ENCODE assay signal across 32 cellular contexts in the genomic region with DNA sequence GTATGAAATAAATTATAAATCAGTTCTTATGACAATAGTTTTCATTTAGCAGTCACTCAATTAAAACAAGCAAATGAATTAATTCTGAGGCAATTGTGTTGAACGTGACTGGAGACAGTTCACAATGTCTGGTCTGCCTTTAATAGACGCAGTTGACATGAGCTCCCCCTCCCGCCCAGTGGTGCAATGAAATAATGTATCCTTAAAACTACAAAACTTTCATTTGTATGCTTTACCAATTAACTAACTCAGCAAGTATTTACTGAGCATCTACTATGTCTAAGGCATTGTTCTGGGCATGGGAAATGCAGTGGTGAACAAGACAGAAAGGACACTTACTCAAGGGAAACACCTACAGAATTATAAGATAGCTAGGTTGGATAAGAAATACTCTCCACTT. TPM values are rescaled to one million over a fixed set of nuclear protein-coding genes. Genes with fewer than 3 reads are reported as not detected.
"Had no signal": no experiment of that assay in that cellular context is flagged by ENCODE, and none has a peak within 500 bp of the region (broad histone marks: within the 10 kb centered on the region; RNA-seq: fewer than 3 reads in every experiment).

No MANE protein-coding gene starts in this region.

- ATAC-seq: activated CD4-positive, alpha-beta T cell treated with anti-CD3 and anti-CD28 coated beads for 36 hours; activated T-helper 17 cell treated with anti-CD3 and anti-CD28 coated beads, Interleukin-2, amount 50 U/mL, for 72 hours; Panc1; T-cell had no signal

- H3K36me3 ChIP-seq: adrenal gland, SJCRH30 had no signal

- H3K27me3 ChIP-seq: adrenal gland, SJCRH30 had no signal

- H3K4me1 ChIP-seq: adrenal gland, SJCRH30 had no signal

- DNase-seq: activated CD4-positive, alpha-beta memory T cell treated with anti-CD3 and anti-CD28 coated beads, Interleukin-2, amount 10 ng/mL, durations not matched to agents 7 days and 5 days; activated CD4-positive, alpha-beta T cell treated with anti-CD3 and anti-CD28 coated beads for 36 hours; activated CD4-positive, alpha-beta T cell treated with anti-CD3 and anti-CD28 coated beads, Interleukin-2, amount 50 U/mL, for 1 hour; activated naive CD4-positive, alpha-beta T cell treated with anti-CD3 and anti-CD28 coated beads, Interleukin-2, amount 50 U/mL, for 16 hours; activated naive CD8-positive, alpha-beta T cell treated with anti-CD3 and anti-CD28 coated beads, Interleukin-2, amount 10 ng/mL, durations not matched to agents 7 days and 5 days; activated T-cell treated with anti-CD3 and anti-CD28 coated beads for 4 hours; activated T-cell treated with anti-CD3 and anti-CD28 coated beads, Interleukin-2, amount 50 U/mL, for 48 hours; adrenal gland; aorta; central memory CD4-positive, alpha-beta T cell; NCI-H1048; NCI-H1694; NCI-H2029; NCI-H345; NCI-H510A; NCI-H526 treated with DMSO at 0.1 percent for 48 hours; NCI-H82; Right ventricle myocardium superior; SJCRH30; T-cell; T-helper 2 cell; WERI-Rb-1 had no signal

- H3K9me3 ChIP-seq: adrenal gland, SJCRH30 had no signal

- H3K27ac ChIP-seq: adrenal gland, coronary artery, RWPE1, SJCRH30, WERI-Rb-1 had no signal

- H3K4me3 ChIP-seq: adrenal gland, coronary artery, SJCRH30 had no signal

RNA-seq across cellular contexts. Expression of gene DSC2, which starts 3.5 kb away (rescaled TPM):
- total RNA-seq: activated CD4-positive, alpha-beta memory T cell treated with anti-CD3 and anti-CD28 coated beads, Interleukin-2, amount 10 ng/mL, durations not matched to agents 7 days and 5 days; activated CD8-positive, alpha-beta memory T cell treated with anti-CD3 and anti-CD28 coated beads for 36 hours; activated naive CD8-positive, alpha-beta T cell treated with anti-CD3 and anti-CD28 coated beads, Interleukin-2, amount 10 ng/mL, durations not matched to agents 7 days and 5 days; activated T-helper 17 cell treated with anti-CD3 and anti-CD28 coated beads, Interleukin-2, amount 50 U/mL, for 72 hours; LHCN-M2; M059J; OCI-LY7; SJCRH30 had no signal

RNA-seq across cellular contexts. Expression of gene DSC1, which starts 56.9 kb away (rescaled TPM):
- total RNA-seq: activated CD4-positive, alpha-beta memory T cell treated with anti-CD3 and anti-CD28 coated beads, Interleukin-2, amount 10 ng/mL, durations not matched to agents 7 days and 5 days; activated T-helper 17 cell treated with anti-CD3 and anti-CD28 coated beads, Interleukin-2, amount 50 U/mL, for 72 hours; adrenal gland; aorta; bronchial epithelial cell; chondrocyte; LHCN-M2; M059J; OCI-LY7; SJCRH30 had no signal
- polyA plus RNA-seq: adrenal gland, aorta had no signal
